14 cellular contexts compared by ENCODE assay signal in genomic region chr21:28640326-28640725, GRCh38.
DNase-seq lines count a peak whose midpoint lies in the region; ATAC-seq and TF ChIP-seq lines count a peak whose summit lies in the region.
"Had no signal": no experiment of that assay in that cellular context is flagged by ENCODE, and none has a peak within 500 bp of the region (broad histone marks: within the 10 kb centered on the region; RNA-seq: fewer than 3 reads in every experiment).

No MANE protein-coding gene starts in this region.

- H4K20me1 ChIP-seq in IMR-90 (ENCODE audit: insufficient read depth, low read length) (no peaks in the 10 kb centered on the region), neural progenitor cell (ENCODE audit: low read depth) (no peaks in the 10 kb centered on the region)

- dilution Hi-C loops in IMR-90 (cut with HindIII; ENCODE audit: low sequenced_read_pairs, unreplicated experiment): no loop called here

- ATAC-seq in IMR-90 (ENCODE audit: low read depth) (no peak), GM21723 (IDR thresholded peaks at IDR 0.05; ENCODE audit: unreplicated experiment) (no peak), aorta (ENCODE audit: low FRiP score) (no peak)
- ATAC-seq: HepG2 had no signal

- POLR2A ChIA-PET in IMR-90 (lab: Charles Lee; ENCODE audit: unreplicated experiment): no interaction called here

- no peak for DNase-seq in IMR-90
- DNase-seq in ascending aorta (ENCODE audit: low spot score in 2 of 2): no peak
- no peak for DNase-seq in neural progenitor cell (ENCODE audit: low spot score)
- DNase-seq in NCI-H1436 (lab: John Stamatoyannopoulos, UW): no peak
- DNase-seq in GOT3 (lab: John Stamatoyannopoulos, UW): no peak
- no peak for DNase-seq in aorta
- DNase-seq: C1 segment of cervical spinal cord; Calu3; CD4-positive, alpha-beta T cell; DMS 273 treated with DMSO at 0.1 percent for 48 hours had no signal

- H3K4me3 Mint-ChIP-seq in neural progenitor cell: no peak overlapping the region
- H3K4me3 Mint-ChIP-seq: B cell; CD4-positive, alpha-beta T cell had no signal

- peaks cover 2% of the 10 kb centered on the region for H3K9me3 Mint-ChIP-seq in neural progenitor cell
- H3K9me3 Mint-ChIP-seq: CD4-positive, alpha-beta T cell had no signal

- peaks cover 13% of the 10 kb centered on the region for H3F3A ChIP-seq in neural progenitor cell (ENCODE audit: low read depth)

- 0 out of 2 replicates have a peak overlapping the region, but pooled peaks have one; percentile 20 for H3K23ac ChIP-seq in IMR-90 (ENCODE audit: low read depth, low read length)

- no peaks in the 10 kb centered on the region for H3K79me2 ChIP-seq in neural progenitor cell (ENCODE audit: low read depth)

- H3K27ac Mint-ChIP-seq in neural progenitor cell: no peak overlapping the region
- H3K27ac Mint-ChIP-seq: B cell; CD4-positive, alpha-beta T cell had no signal

- H3K27me3 Mint-ChIP-seq in neural progenitor cell (ENCODE audit: insufficient read depth, low read depth): peaks cover 6% of the 10 kb centered on the region
- H3K27me3 Mint-ChIP-seq: B cell; CD4-positive, alpha-beta T cell had no signal

- TF ChIP-seq POLR2A in IMR-90 (IDR thresholded peaks at IDR 0.05; ENCODE audit: low read depth, low read length): no peak

- peak overlapping the region; percentile 62 for H3K4ac ChIP-seq in IMR-90 (ENCODE audit: low read depth, low read length)

- peak overlapping the region; percentile 27 to 63; a peak in 2 of 4 replicates for H4K8ac ChIP-seq in IMR-90 (ENCODE audit: low read depth in 2 of 2, low read length in 2 of 2)

- peak overlapping the region; percentile 70; the same call in 1 of the 2 replicates for H3K14ac ChIP-seq in IMR-90 (replicated peaks; ENCODE audit: low read depth, low read length)

- no peak overlapping the region for H3K56ac ChIP-seq in IMR-90 (ENCODE audit: extremely low read depth, insufficient read depth, low read length)

- H4K91ac ChIP-seq in IMR-90 (ENCODE audit: insufficient read depth, low read depth, low read length): peak overlapping the region; percentile 59

- no peak overlapping the region for H2AFZ ChIP-seq in IMR-90 (replicated peaks; ENCODE audit: low read length, poor library complexity)
- no peak overlapping the region for H2AFZ ChIP-seq in neural progenitor cell (replicated peaks)

- TF ChIP-seq RAD21 in IMR-90 (IDR thresholded peaks at IDR 0.05; ENCODE audit: low read length): no peak

- TF ChIP-seq CTCF in IMR-90 (conservative IDR thresholded peaks at IDR 0.05; ENCODE audit: low read depth, low read length): no peak
- no peak for TF ChIP-seq CTCF in ascending aorta (IDR thresholded peaks at IDR 0.05)
- no peak for TF ChIP-seq CTCF in neural progenitor cell (IDR thresholded peaks at IDR 0.05)

- H4K5ac ChIP-seq in IMR-90 (ENCODE audit: low read depth, low read length): peak overlapping the region; percentile 60; the same call in 1 of the 2 replicates

- H2BK20ac ChIP-seq in IMR-90 (ENCODE audit: low read depth, low read length): no peak overlapping the region; the same call in 1 of the 2 replicates

- peak overlapping the region; percentile 88 for H3K18ac ChIP-seq in IMR-90 (ENCODE audit: low read depth, low read length)

- H3K79me1 ChIP-seq in IMR-90 (ENCODE audit: low read depth in 1 of 2, low read length in 2 of 2): no peaks in the 10 kb centered on the region

- H3K9me3 ChIP-seq in IMR-90 (ENCODE audit: control insufficient read depth, insufficient read depth, low read length) (peaks cover 2% of the 10 kb centered on the region; the same call in 1 of the 2 replicates), ascending aorta (no peaks in the 10 kb centered on the region), neural progenitor cell (ENCODE audit: low read depth) (peaks cover 9% of the 10 kb centered on the region), aorta (ENCODE audit: control insufficient read depth, low read length) (no peaks in the 10 kb centered on the region)

- peak overlapping the region; percentile 52; the same call in 2 of the 3 replicates for H2BK15ac ChIP-seq in IMR-90 (ENCODE audit: low read depth, low read length)

- H3K9ac ChIP-seq in IMR-90 (ENCODE audit: low read depth, low read length) (no peak overlapping the region), neural progenitor cell (no peak overlapping the region)

- CTCF ChIA-PET in IMR-90 (lab: Yijun Ruan, JAX): no interaction called here

- H3K4me2 ChIP-seq in IMR-90 (ENCODE audit: low read depth, low read length): no peak overlapping the region
- H3K4me2 ChIP-seq in neural progenitor cell: peak overlapping the region; percentile 65

- H3K27me3 ChIP-seq in IMR-90 (ENCODE audit: control insufficient read depth, insufficient read depth, low read length) (no peaks in the 10 kb centered on the region), ascending aorta (no peaks in the 10 kb centered on the region), neural progenitor cell (no peaks in the 10 kb centered on the region), aorta (ENCODE audit: control insufficient read depth in 1 of 2, insufficient read depth in 2 of 2, low read length in 1 of 2) (no peaks in the 10 kb centered on the region)

- no CpG with 5 or more reads among the region's 5 CpGs for WGBS in IMR-90 (ENCODE audit: extremely low coverage in 2 of 2, insufficient read length in 1 of 2), 2 experiments
- WGBS in aorta, 2 donors: 77% methylated on average over 5 of the region's 5 CpGs

- in situ Hi-C loops in IMR-90 (cut with MboI; ENCODE audit: low sequenced_read_pairs): no loop called here

- H3K4me1 ChIP-seq in IMR-90 (ENCODE audit: control insufficient read depth, insufficient read depth, low read length) (peaks cover 11% of the 10 kb centered on the region), ascending aorta (peaks cover 3 to 13% of the 10 kb centered on the region in 2 donors), neural progenitor cell (peaks cover 18% of the 10 kb centered on the region), aorta (ENCODE audit: control insufficient read depth in 1 of 2, insufficient read depth in 2 of 2, low read length in 2 of 2) (peaks cover 3 to 6% of the 10 kb centered on the region in 2 donors)
- H3K4me1 ChIP-seq: HAP-1 had no signal

- BruUV-seq in IMR-90 (replicated peaks; lab: Mats Ljungman, UMichigan): no TSS peak

- no peak overlapping the region for H3K27ac ChIP-seq in IMR-90 (ENCODE audit: insufficient read depth, low read length)
- peak overlapping the region; percentile 31 to 56 for H3K27ac ChIP-seq in ascending aorta
- H3K27ac ChIP-seq in neural progenitor cell: peak overlapping the region; percentile 89
- H3K27ac ChIP-seq in aorta (ENCODE audit: low read depth in 1 of 2, low read length in 2 of 2): no peak overlapping the region

- H2AK9ac ChIP-seq in IMR-90 (replicated peaks; ENCODE audit: low read depth, low read length, poor library complexity): no peak overlapping the region

- no peaks in the 10 kb centered on the region for H3K36me3 Mint-ChIP-seq in neural progenitor cell

- H3K36me3 ChIP-seq in IMR-90 (ENCODE audit: control insufficient read depth, insufficient read depth, low read length): no peaks in the 10 kb centered on the region; the same call in 1 of the 2 replicates
- H3K36me3 ChIP-seq in ascending aorta: no peaks in the 10 kb centered on the region
- H3K36me3 ChIP-seq in neural progenitor cell: no peaks in the 10 kb centered on the region
- H3K36me3 ChIP-seq in aorta (ENCODE audit: control insufficient read depth in 1 of 2, insufficient read depth in 2 of 2, low read length in 1 of 2): no peaks in the 10 kb centered on the region
- H3K36me3 ChIP-seq: HAP-1 had no signal

- peak overlapping the region; percentile 74 for H2AK5ac ChIP-seq in IMR-90 (ENCODE audit: low read depth, low read length)

- intact Hi-C loops in IMR-90 (cut with micrococcal nuclease): no loop called here
- intact Hi-C loops in ascending aorta (cut with DNase I): no loop called here
- intact Hi-C loops in aorta (cut with DNase I): no loop called here

- H2BK5ac ChIP-seq in IMR-90 (ENCODE audit: low read depth, low read length, poor library complexity, severe bottlenecking): peak overlapping the region; percentile 15

- H2BK120ac ChIP-seq in IMR-90 (ENCODE audit: low read depth, low read length): peak overlapping the region; percentile 52; the same call in 1 of the 2 replicates

- no peak overlapping the region for H3K4me3 ChIP-seq in IMR-90 (ENCODE audit: insufficient read depth, low read depth, low read length)
- H3K4me3 ChIP-seq in ascending aorta: no peak overlapping the region
- H3K4me3 ChIP-seq in neural progenitor cell: peak overlapping the region; percentile 15
- no peak overlapping the region for H3K4me3 ChIP-seq in aorta (ENCODE audit: low read length in 2 of 2)
- H3K4me3 ChIP-seq: HAP-1 had no signal

- peaks cover 2% of the 10 kb centered on the region; the same call in 1 of the 2 replicates for H3K9me1 ChIP-seq in IMR-90 (ENCODE audit: insufficient read depth, low read length)

- peaks cover 10% of the 10 kb centered on the region for H3K4me1 Mint-ChIP-seq in neural progenitor cell
- H3K4me1 Mint-ChIP-seq: B cell had no signal

TF ChIP-seq in IMR-90, 13 proteins besides CTCF, POLR2A, EP300 and RAD21 (continues in another document):
- TF ChIP-seq ELK1 (IDR thresholded peaks at IDR 0.05; ENCODE audit: borderline replicate concordance, low read depth, low read length): no peak
- no peak for TF ChIP-seq BHLHE40 (IDR thresholded peaks at IDR 0.05; ENCODE audit: low read depth, low read length)
- no peak for TF ChIP-seq MAZ (IDR thresholded peaks at IDR 0.05; ENCODE audit: borderline replicate concordance, low read depth, low read length)
- TF ChIP-seq CHD1 (IDR thresholded peaks at IDR 0.05; ENCODE audit: low read depth, low read length): no peak
- no peak for TF ChIP-seq CEBPB (IDR thresholded peaks at IDR 0.05; ENCODE audit: low read depth, low read length)
- no peak for TF ChIP-seq FOS (IDR thresholded peaks at IDR 0.05; ENCODE audit: low read depth, low read length)
- TF ChIP-seq MXI1 (IDR thresholded peaks at IDR 0.05; ENCODE audit: borderline replicate concordance, low read depth, low read length): no peak
- TF ChIP-seq RCOR1 (IDR thresholded peaks at IDR 0.05; ENCODE audit: insufficient replicate concordance, low read length): no peak
- no peak for TF ChIP-seq RFX5 (IDR thresholded peaks at IDR 0.05; ENCODE audit: low read depth, low read length)

Comparison
In these comparisons a context has a peak if more than half of its experiments do, and no peak if none do; other contexts are left out.
1. H3K27ac ChIP-seq: peak in ascending aorta (2 of 2) and neural progenitor cell (single experiment); none in IMR-90 (single experiment) and aorta (0 of 2).